ENCODE assay signal across 25 cellular contexts in the genomic region with DNA sequence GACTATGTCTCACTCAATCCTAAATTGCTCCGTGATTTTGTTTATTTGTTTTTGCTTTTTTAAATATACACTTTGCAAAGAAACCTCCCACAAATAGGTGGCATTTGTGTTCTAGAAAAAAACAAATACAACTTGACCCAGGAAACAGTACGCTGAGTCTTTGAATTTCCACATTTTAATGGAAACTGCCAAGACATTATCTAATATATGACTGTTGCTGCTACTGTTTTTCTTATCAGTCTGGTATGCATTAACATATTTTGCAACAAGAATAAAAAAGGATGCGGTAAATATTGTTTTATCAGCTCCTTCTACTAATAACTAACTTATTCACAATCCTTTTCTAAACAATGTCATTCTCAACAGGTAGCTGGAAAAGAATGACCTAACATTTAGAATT.
"Had no signal": no experiment of that assay in that cellular context is flagged by ENCODE, and none has a peak within 500 bp of the region (broad histone marks: within the 10 kb centered on the region; RNA-seq: fewer than 3 reads in every experiment).

No MANE protein-coding gene starts in this region.

- H3K4me3 ChIP-seq: dorsolateral prefrontal cortex, heart right ventricle, left lung, prostate gland, right atrium auricular region, sigmoid colon, skin epidermis, spleen, suprapubic skin, transverse colon had no signal

- H3K4me3 Mint-ChIP-seq: immature natural killer cell; naive thymus-derived CD8-positive, alpha-beta T cell; nephron progenitor cell; stimulated activated naive CD8-positive, alpha-beta T cell treated with anti-CD3 and anti-CD28 coated beads, Interleukin-15, amount 100 ng/mL, for 72 hours had no signal

- H3K27ac Mint-ChIP-seq: immature natural killer cell; naive thymus-derived CD8-positive, alpha-beta T cell; nephron progenitor cell; stimulated activated naive CD8-positive, alpha-beta T cell treated with anti-CD3 and anti-CD28 coated beads, Interleukin-15, amount 100 ng/mL, for 72 hours had no signal

- H3K9me3 Mint-ChIP-seq: nephron progenitor cell had no signal

- H3K27me3 Mint-ChIP-seq: naive thymus-derived CD8-positive, alpha-beta T cell; stimulated activated naive CD8-positive, alpha-beta T cell treated with anti-CD3 and anti-CD28 coated beads, Interleukin-15, amount 100 ng/mL, for 72 hours had no signal

- H3K36me3 Mint-ChIP-seq: immature natural killer cell; naive thymus-derived CD8-positive, alpha-beta T cell had no signal

- H3K9me3 ChIP-seq: heart right ventricle, left lung, prostate gland, right atrium auricular region, sigmoid colon, spleen, suprapubic skin, transverse colon had no signal

- DNase-seq: dorsolateral prefrontal cortex; effector CD4-positive, alpha-beta T cell; foreskin melanocyte; glutamatergic neuron; heart right ventricle; hippocampal formation; immature natural killer cell; kidney; left lung; naive thymus-derived CD8-positive, alpha-beta T cell; nephron progenitor cell; nucleus accumbens; sigmoid colon; spleen; stimulated activated CD4-positive, alpha-beta T cell treated with anti-CD3 and anti-CD28 coated beads, Interleukin-4, amount 100 ng/mL, for 1 hour; stimulated activated CD8-positive, alpha-beta memory T cell treated with anti-CD3 and anti-CD28 coated beads, Interleukin-4, amount 100 ng/mL, for 48 hours; stimulated activated naive CD4-positive, alpha-beta T cell; stimulated activated naive CD8-positive, alpha-beta T cell treated with anti-CD3 and anti-CD28 coated beads, Interleukin-15, amount 100 ng/mL, for 72 hours; transverse colon had no signal

- H3K4me1 Mint-ChIP-seq: immature natural killer cell; naive thymus-derived CD8-positive, alpha-beta T cell; nephron progenitor cell; stimulated activated naive CD8-positive, alpha-beta T cell treated with anti-CD3 and anti-CD28 coated beads, Interleukin-15, amount 100 ng/mL, for 72 hours had no signal

- ATAC-seq: esophagus mucosa; heart right ventricle; left lung; naive thymus-derived CD8-positive, alpha-beta T cell; stimulated activated naive CD8-positive, alpha-beta T cell treated with anti-CD3 and anti-CD28 coated beads, Interleukin-15, amount 100 ng/mL, for 72 hours had no signal

- H3K27me3 ChIP-seq: dorsolateral prefrontal cortex, heart right ventricle, left lung, right atrium auricular region, sigmoid colon, spleen, suprapubic skin, transverse colon had no signal

- H3K4me1 ChIP-seq: heart right ventricle, left lung, prostate gland, right atrium auricular region, sigmoid colon, spleen, suprapubic skin, transverse colon had no signal

- H3K27ac ChIP-seq: dorsolateral prefrontal cortex, epithelial cell of prostate, heart right ventricle, left lung, prostate gland, right atrium auricular region, sigmoid colon, skin epidermis, spleen, suprapubic skin, transverse colon had no signal

- H3K36me3 ChIP-seq: heart right ventricle, left lung, prostate gland, right atrium auricular region, sigmoid colon, spleen, suprapubic skin, transverse colon had no signal
